In the genomic region with DNA sequence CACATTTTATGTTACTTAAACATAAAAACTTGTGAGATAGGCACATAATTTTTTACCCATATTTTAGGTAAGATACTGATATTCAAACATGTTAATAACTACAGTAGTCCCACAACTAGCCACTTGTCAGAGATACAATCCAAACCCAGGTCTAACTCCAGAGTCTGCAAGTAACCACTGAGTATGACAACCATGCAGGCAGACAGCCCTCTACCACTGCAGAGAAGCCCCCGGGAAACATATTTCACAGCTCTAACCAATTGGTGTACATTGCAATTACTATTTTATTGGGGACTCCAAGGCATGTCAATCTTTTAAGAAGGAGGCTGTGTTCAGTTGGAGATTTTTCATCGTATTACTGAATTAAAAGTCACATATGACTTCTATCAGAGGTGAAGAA, we compare ENCODE assay signal across 17 cellular contexts.
DNase-seq lines count a peak whose midpoint lies in the region; ATAC-seq, FAIRE-seq and TF ChIP-seq lines count a peak whose summit lies in the region.
"Had no signal": no experiment of that assay in that cellular context is flagged by ENCODE, and none has a peak within 500 bp of the region (broad histone marks: within the 10 kb centered on the region; RNA-seq: fewer than 3 reads in every experiment).

No MANE protein-coding gene starts in this region.

- dilution Hi-C loops in endothelial cell of umbilical vein (cut with MboI; ENCODE audit: extremely low pct_ligation_motif_present, low sequenced_read_pairs), result no loop called here

- no peak overlapping the region for H2AFZ ChIP-seq in endothelial cell of umbilical vein (ENCODE audit: low read depth, low read length)

- CTCF ChIA-PET in Calu3 (lab: Charles Lee) (interaction anchor here (1.3 to 1.6 kb wide), 2 partner anchors 12 to 126 kb away, joined by 5 read pairs; no protein-coding TSS in a partner anchor), Panc1 (lab: Charles Lee) (no interaction called here), endothelial cell of umbilical vein (lab: Charles Lee) (interaction anchor here (0.8 to 6.0 kb wide), 11 partner anchors 9 to 177 kb away, joined by 3 to 77 read pairs (median 5); partner anchors contain the start of gene CDK6)

- DNase-seq in Calu3 (no peak), Panc1 (ENCODE audit: low read depth, low spot score) (peak; percentile 22), endothelial cell of umbilical vein (ENCODE audit: low read depth, low spot score) (peak; percentile 29), pancreas (no peak), NCI-H146 (lab: John Stamatoyannopoulos, UW) (no peak)
- DNase-seq: activated T-cell treated with anti-CD3 and anti-CD28 coated beads for 4 hours; AML-193; naive thymus-derived CD8-positive, alpha-beta T cell; NCI-H2171; right cardiac atrium; stimulated activated CD4-positive, alpha-beta T cell treated with anti-CD3 and anti-CD28 coated beads, Interleukin-4, amount 100 ng/mL, for 4 hours; upper lobe of right lung had no signal

- in situ Hi-C loops in Panc1 (cut with HindIII; ENCODE audit: low pct_unique_long_range_greater_than_20kb, low sequenced_read_pairs), result no loop called here

- no peak for TF ChIP-seq CTCF in Calu3 (IDR thresholded peaks at IDR 0.05; ENCODE audit: unreplicated experiment)
- no peak for TF ChIP-seq CTCF in Panc1 (IDR thresholded peaks at IDR 0.05)
- no peak for TF ChIP-seq CTCF in endothelial cell of umbilical vein (IDR thresholded peaks at IDR 0.05; ENCODE audit: extremely low read depth in 1 of 2, insufficient read depth in 1 of 2, low read depth in 1 of 2, low read length in 2 of 2)
- TF ChIP-seq CTCF in pancreas (IDR thresholded peaks at IDR 0.05), result no peak

- H3K9me1 ChIP-seq in endothelial cell of umbilical vein (replicated peaks; ENCODE audit: control insufficient read depth, extremely low read depth, insufficient read depth, low read length), result no peaks in the 10 kb centered on the region

- H3K4me2 ChIP-seq in endothelial cell of umbilical vein (ENCODE audit: insufficient read depth, low read length), result peak overlapping the region; percentile 51

- H3K27me3 ChIP-seq in Panc1 (ENCODE audit: control insufficient read depth, insufficient read depth, low read length), result no peaks in the 10 kb centered on the region
- H3K27me3 ChIP-seq in endothelial cell of umbilical vein (ENCODE audit: control insufficient read depth in 2 of 2, insufficient read depth in 2 of 2, low read length in 2 of 2), result no peaks in the 10 kb centered on the region
- H3K27me3 ChIP-seq in pancreas, result no peaks in the 10 kb centered on the region
- H3K27me3 ChIP-seq: upper lobe of right lung had no signal

- ATAC-seq in Panc1 (no peak), pancreas (no peak), HG03135 (IDR thresholded peaks at IDR 0.05; ENCODE audit: unreplicated experiment) (no peak), HG02763 (IDR thresholded peaks at IDR 0.05; ENCODE audit: unreplicated experiment) (no peak), HG03175 (IDR thresholded peaks at IDR 0.05; ENCODE audit: unreplicated experiment) (no peak)
- ATAC-seq: naive thymus-derived CD8-positive, alpha-beta T cell; upper lobe of right lung had no signal

- no peak for TF ChIP-seq POLR2A in endothelial cell of umbilical vein (IDR thresholded peaks at IDR 0.05; ENCODE audit: low read depth, low read length)

- H3K4me3 ChIP-seq in Panc1 (ENCODE audit: low read depth in 2 of 2, low read length in 2 of 2), result peak overlapping the region; percentile 5 to 28; a peak in 3 of 4 replicates
- H3K4me3 ChIP-seq in endothelial cell of umbilical vein (replicated peaks in 1 of 3; ENCODE audit: insufficient read depth in 1 of 3, low read depth in 1 of 3, low read length in 3 of 3), result no peak overlapping the region
- no peak overlapping the region for H3K4me3 ChIP-seq in pancreas

- BruUV-seq in Calu3 (replicated peaks; lab: Mats Ljungman, UMichigan), result no TSS peak
- no TSS peak for BruUV-seq in Panc1 (replicated peaks; lab: Mats Ljungman, UMichigan)
- no TSS peak for BruUV-seq in endothelial cell of umbilical vein (replicated peaks; lab: Mats Ljungman, UMichigan)

- no peaks in the 10 kb centered on the region for H4K20me1 ChIP-seq in endothelial cell of umbilical vein (replicated peaks; ENCODE audit: control insufficient read depth, extremely low read depth, insufficient read depth, low read length)

- FAIRE-seq in endothelial cell of umbilical vein (lab: Jason Lieb, UNC) (no peak), pancreas (lab: Jason Lieb, UNC) (no peak)
- FAIRE-seq: colon had no signal

- H3K9me3 ChIP-seq in Panc1 (ENCODE audit: control insufficient read depth, insufficient read depth, low read depth, low read length) (peaks cover 6% of the 10 kb centered on the region; the same call in 1 of the 2 replicates), endothelial cell of umbilical vein (replicated peaks; ENCODE audit: control insufficient read depth, insufficient read depth, low read length) (no peaks in the 10 kb centered on the region), pancreas (no peaks in the 10 kb centered on the region)
- H3K9me3 ChIP-seq: upper lobe of right lung had no signal

- H3K27ac ChIP-seq in Panc1 (ENCODE audit: low read length) (peak overlapping the region; percentile 97), endothelial cell of umbilical vein (ENCODE audit: insufficient read depth, low read depth, low read length) (peak overlapping the region; percentile 75), pancreas (peak overlapping the region in 3 of 4 donors; percentile 64 to 83 (median 74))
- H3K27ac ChIP-seq: RWPE1 had no signal

- peaks cover 37% of the 10 kb centered on the region for H3K36me3 Mint-ChIP-seq in Calu3 (ENCODE audit: insufficient read depth, unreplicated experiment)
- H3K36me3 Mint-ChIP-seq: naive thymus-derived CD8-positive, alpha-beta T cell had no signal

- H3K4me1 Mint-ChIP-seq in Calu3 (ENCODE audit: low read depth, unreplicated experiment), result peaks cover 61% of the 10 kb centered on the region

- H3K36me3 ChIP-seq in Panc1 (ENCODE audit: control insufficient read depth, insufficient read depth, low read length), result no peaks in the 10 kb centered on the region
- H3K36me3 ChIP-seq in endothelial cell of umbilical vein (ENCODE audit: control insufficient read depth in 2 of 2, extremely low read depth in 1 of 2, insufficient read depth in 2 of 2, low read length in 2 of 2), result no peaks in the 10 kb centered on the region
- no peaks in the 10 kb centered on the region for H3K36me3 ChIP-seq in pancreas
- H3K36me3 ChIP-seq: upper lobe of right lung had no signal

- 51 to 57% methylated on average over 2 of the region's 2 CpGs for WGBS in pancreas, 2 donors

- no peaks in the 10 kb centered on the region for H3K9me3 Mint-ChIP-seq in Calu3 (ENCODE audit: low read depth, unreplicated experiment)
- H3K9me3 Mint-ChIP-seq: naive thymus-derived CD8-positive, alpha-beta T cell had no signal

- H3K4me1 ChIP-seq in Panc1 (ENCODE audit: control insufficient read depth, insufficient read depth, low read length) (peaks cover 65% of the 10 kb centered on the region), endothelial cell of umbilical vein (ENCODE audit: control insufficient read depth, extremely low read depth, insufficient read depth, low read length) (peaks cover 44% of the 10 kb centered on the region), pancreas (peaks cover 29 to 48% (median 47%) of the 10 kb centered on the region in 3 donors)

- POLR2A ChIA-PET in Panc1 (lab: Charles Lee) (interaction anchor here (0.6 kb wide), 2 partner anchors 64 to 102 kb away, joined by 5 to 6 read pairs; no protein-coding TSS in a partner anchor), endothelial cell of umbilical vein (lab: Charles Lee) (no interaction called here)

- H3K27ac Mint-ChIP-seq in Calu3 (ENCODE audit: unreplicated experiment), result peak overlapping the region; percentile 94

- H3K9ac ChIP-seq in endothelial cell of umbilical vein (replicated peaks; ENCODE audit: extremely low read depth, insufficient read depth, low read length), result peak overlapping the region; percentile 83

- H3K79me2 ChIP-seq in endothelial cell of umbilical vein (ENCODE audit: control insufficient read depth, insufficient read depth, low read length), result no peaks in the 10 kb centered on the region

- no peak overlapping the region for H3K4me3 Mint-ChIP-seq in Calu3 (ENCODE audit: low read depth, unreplicated experiment)
- H3K4me3 Mint-ChIP-seq: naive thymus-derived CD8-positive, alpha-beta T cell had no signal

- H3K27me3 Mint-ChIP-seq in Calu3 (ENCODE audit: unreplicated experiment), result no peaks in the 10 kb centered on the region
- H3K27me3 Mint-ChIP-seq: naive thymus-derived CD8-positive, alpha-beta T cell had no signal

- intact Hi-C loops in Calu3 (cut with micrococcal nuclease; ENCODE audit: unreplicated experiment) (loop anchor here (5.0 kb wide), 2 partner anchors 50 to 70 kb away; no protein-coding TSS in a partner anchor), Panc1 (cut with micrococcal nuclease; ENCODE audit: unreplicated experiment) (loop anchor here (5.0 kb wide), 1 partner anchor 75 kb away; no protein-coding TSS in a partner anchor), endothelial cell of umbilical vein (cut with micrococcal nuclease) (no loop called here), pancreas (cut with DNase I) (loop anchor here in 1 of 3 donors (5.0 kb wide), 1 partner anchor 135 kb away; no protein-coding TSS in a partner anchor)

TF ChIP-seq in endothelial cell of umbilical vein, 7 proteins besides CTCF, POLR2A, EP300 and RAD21:
- no peak for TF ChIP-seq POLR2AphosphoS5 (IDR thresholded peaks at IDR 0.05; ENCODE audit: insufficient read depth, low read depth, low read length)
- no peak for TF ChIP-seq MAX (IDR thresholded peaks at IDR 0.05; ENCODE audit: insufficient read depth, insufficient read length)
- TF ChIP-seq FOS (IDR thresholded peaks at IDR 0.05; ENCODE audit: borderline replicate concordance, insufficient read depth, low read length), result no peak
- TF ChIP-seq GATA2 (IDR thresholded peaks at IDR 0.05; ENCODE audit: insufficient read depth, insufficient read length, low read depth, low read length), result no peak

Comparison
In these comparisons a context has a peak if more than half of its experiments do, and no peak if none do; other contexts are left out.
1. DNase-seq: peak in Panc1 (single experiment) and endothelial cell of umbilical vein (single experiment); none in Calu3 (single experiment), pancreas (0 of 6) and NCI-H146 (single experiment).
2. H3K4me3 ChIP-seq: peak in Panc1 (2 of 2); none in endothelial cell of umbilical vein (0 of 3) and pancreas (0 of 4).
3. Peak in every context shown above with its lines, with median percentiles within 50 percentile points of each other: H3K27ac ChIP-seq.